Comparison of ENCODE assay signal across 8 cellular contexts in the genomic region with DNA sequence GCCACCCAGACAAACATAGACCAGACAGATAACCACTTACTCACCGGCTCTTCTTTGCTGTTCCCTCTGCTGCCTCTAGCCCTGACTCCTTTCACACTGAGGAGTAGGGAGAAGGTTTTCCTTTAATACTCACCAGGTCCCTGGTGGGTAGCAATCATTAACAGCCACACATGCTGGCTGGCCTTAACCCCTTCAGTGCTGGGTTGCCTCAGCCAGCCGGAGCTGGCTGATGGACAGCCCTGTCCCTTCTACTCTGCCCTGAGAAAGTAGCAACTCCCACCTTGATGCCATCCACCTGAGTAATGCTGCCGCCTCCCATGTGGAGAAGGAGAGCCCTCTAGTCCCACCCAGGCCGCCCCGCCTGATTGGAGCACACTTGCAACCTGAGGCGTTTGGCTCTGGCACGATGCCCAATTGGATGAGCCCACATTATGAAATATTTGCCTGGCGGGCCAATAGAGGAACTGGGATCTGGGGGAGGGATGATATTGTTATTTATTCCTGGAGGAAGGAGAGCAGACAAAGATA.
A peak's percentile ranks its signal among the peaks of the same experiment; 100 is the strongest.
DNase-seq lines count a peak whose midpoint lies in the region; ATAC-seq and TF ChIP-seq lines count a peak whose summit lies in the region.

No MANE protein-coding gene starts in this region.

- peak; percentile 55 to 77 for DNase-seq in HL-60 (ENCODE audit: low read depth in 1 of 2, low spot score in 1 of 2)
- no peak for DNase-seq in Panc1 (ENCODE audit: low read depth, low spot score)
- DNase-seq in cardiac septum (ENCODE audit: low spot score) = peak; percentile 82
- no peak for DNase-seq in sciatic nerve (ENCODE audit: low spot score)
- DNase-seq in NCI-H2081 treated with DMSO at 0.1 percent for 48 hours (lab: John Stamatoyannopoulos, UW) = no peak

- peak; percentile 68; the same call in 1 of the 2 replicates for ATAC-seq in Panc1
- ATAC-seq in sciatic nerve = peak; percentile 25
- no peak for ATAC-seq in GM21360 (IDR thresholded peaks at IDR 0.05; ENCODE audit: unreplicated experiment)
- ATAC-seq in HG02840 (IDR thresholded peaks at IDR 0.05; ENCODE audit: low FRiP score, unreplicated experiment) = no peak
- no peak for ATAC-seq in HG03439 (IDR thresholded peaks at IDR 0.05; ENCODE audit: unreplicated experiment)

- intact Hi-C loops in Panc1 (cut with micrococcal nuclease; ENCODE audit: unreplicated experiment) (no loop called here), cardiac septum (cut with DNase I) (no loop called here), sciatic nerve (cut with DNase I) (no loop called here)

- peaks cover 5% of the 10 kb centered on the region; the same call in 1 of the 2 replicates for H3K4me1 ChIP-seq in Panc1 (ENCODE audit: control insufficient read depth, insufficient read depth, low read length)

- no TSS peak for BruUV-seq in Panc1 (replicated peaks; lab: Mats Ljungman, UMichigan)

- POLR2A ChIA-PET in Panc1 (lab: Charles Lee) = no interaction called here

- TF ChIP-seq CTCF in HL-60 (IDR thresholded peaks at IDR 0.05; ENCODE audit: insufficient read depth, low read length) = no peak
- TF ChIP-seq CTCF in Panc1 (IDR thresholded peaks at IDR 0.05) = no peak

- no peaks in the 10 kb centered on the region for H3K27me3 ChIP-seq in HL-60 (ENCODE audit: insufficient read depth, poor library complexity, severe bottlenecking)
- H3K27me3 ChIP-seq in Panc1 (ENCODE audit: control insufficient read depth, insufficient read depth, low read length) = 0 out of 2 replicates have a peak, but pooled peaks cover 3% of the 10 kb centered on the region

- H3K9me3 ChIP-seq in Panc1 (ENCODE audit: control insufficient read depth, insufficient read depth, low read depth, low read length) = no peaks in the 10 kb centered on the region

- no peaks in the 10 kb centered on the region for H3K36me3 ChIP-seq in Panc1 (ENCODE audit: control insufficient read depth, insufficient read depth, low read length)

- CTCF ChIA-PET in Panc1 (lab: Charles Lee) = no interaction called here

- peak overlapping the region; percentile 83 for H3K27ac ChIP-seq in HL-60 (replicated peaks)
- no peak overlapping the region for H3K27ac ChIP-seq in Panc1 (ENCODE audit: low read length)

- in situ Hi-C loops in Panc1 (cut with HindIII; ENCODE audit: low pct_unique_long_range_greater_than_20kb, low sequenced_read_pairs) = no loop called here

- H3K4me3 ChIP-seq in HL-60 (replicated peaks; ENCODE audit: insufficient read depth, low read length) (no peak overlapping the region), Panc1 (ENCODE audit: low read depth in 2 of 2, low read length in 2 of 2) (no peak overlapping the region)

Comparison
In these comparisons a context has a peak if more than half of its experiments do, and no peak if none do; other contexts are left out.
1. DNase-seq: peak in HL-60 (2 of 2) and cardiac septum (single experiment); none in Panc1 (single experiment), sciatic nerve (single experiment) and NCI-H2081 treated with DMSO at 0.1 percent for 48 hours (single experiment).
2. ATAC-seq: peak in Panc1 (single experiment) and sciatic nerve (single experiment); none in GM21360 (single experiment), HG02840 (single experiment) and HG03439 (single experiment).